Comparison of ENCODE assay signal across 11 cellular contexts in the genomic region with DNA sequence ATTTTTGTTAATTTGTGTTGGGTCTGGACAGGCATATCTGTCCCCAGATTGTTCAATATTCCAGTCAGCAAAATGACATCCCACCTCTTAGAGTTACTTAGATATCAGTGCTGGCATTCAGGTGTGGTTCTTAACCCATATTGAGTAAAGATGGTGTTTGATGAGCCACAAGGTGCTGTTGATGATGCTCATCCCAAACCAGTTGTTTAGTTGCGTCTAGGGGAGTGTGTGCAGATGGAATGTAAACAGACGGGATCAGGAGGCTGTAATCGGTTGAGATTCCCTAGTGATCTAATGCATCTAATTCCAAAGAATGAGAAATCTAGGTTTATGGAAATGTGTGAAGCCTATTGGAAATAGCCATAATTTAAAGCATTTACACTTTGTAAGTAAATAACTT. TPM values are rescaled to one million over a fixed set of nuclear protein-coding genes. Genes with fewer than 3 reads are reported as not detected.
DNase-seq lines count a peak whose midpoint lies in the region; ATAC-seq and TF ChIP-seq lines count a peak whose summit lies in the region.
"Had no signal": no experiment of that assay in that cellular context is flagged by ENCODE, and none has a peak within 500 bp of the region (broad histone marks: within the 10 kb centered on the region; RNA-seq: fewer than 3 reads in every experiment).

No MANE protein-coding gene starts in this region.

- H3K4me2 ChIP-seq in neuronal stem cell (ENCODE audit: insufficient read depth, low read length, poor library complexity, severe bottlenecking) = no peak overlapping the region

- no peak overlapping the region for H4K91ac ChIP-seq in neuronal stem cell (ENCODE audit: low read depth, low read length, poor library complexity)

- H3K23ac ChIP-seq in neuronal stem cell (ENCODE audit: low read depth, low read length, poor library complexity) = no peak overlapping the region

- H2BK5ac ChIP-seq in neuronal stem cell (ENCODE audit: low read length) = no peak overlapping the region

- 29 to 30% methylated on average over 3 of the region's 3 CpGs for WGBS in esophagus squamous epithelium, 2 donors
- 78 to 81% (median 80%) methylated on average over 3 of the region's 3 CpGs for WGBS in adrenal gland, 4 donors
- WGBS in neuronal stem cell (ENCODE audit: extremely low coverage in 2 of 2, insufficient read length in 2 of 2, insufficient replicate concordance in 1 of 2), 2 donors = no CpG with 5 or more reads among the region's 3 CpGs

- no peak overlapping the region for H2BK12ac ChIP-seq in neuronal stem cell (ENCODE audit: low read length)

- TF ChIP-seq CTCF in esophagus squamous epithelium (IDR thresholded peaks at IDR 0.05) = no peak
- no peak for TF ChIP-seq CTCF in retinal pigment epithelial cell (conservative IDR thresholded peaks at IDR 0.05; ENCODE audit: low read depth, low read length)
- no peak for TF ChIP-seq CTCF in adrenal gland (IDR thresholded peaks at IDR 0.05)

- H3K27ac ChIP-seq in HUES48 (ENCODE audit: low read depth, low read length) = no peak overlapping the region
- peak overlapping the region in 3 of 4 donors; percentile 91 to 93 (median 93) for H3K27ac ChIP-seq in esophagus squamous epithelium
- no peak overlapping the region for H3K27ac ChIP-seq in adrenal gland
- H3K27ac ChIP-seq in neuronal stem cell (replicated peaks; ENCODE audit: low read length) = no peak overlapping the region

- no peak overlapping the region for H3K18ac ChIP-seq in neuronal stem cell (ENCODE audit: low read length)

- H3K27me3 ChIP-seq in HUES48 (ENCODE audit: control insufficient read depth, insufficient read depth, low read length) (peaks cover 13% of the 10 kb centered on the region), esophagus squamous epithelium (peaks cover 0 to 48% (median 8%) of the 10 kb centered on the region in 4 donors), adrenal gland (no peaks in the 10 kb centered on the region), neuronal stem cell (ENCODE audit: control insufficient read depth in 3 of 3, insufficient read depth in 3 of 3, low read depth in 1 of 3, low read length in 3 of 3) (peaks cover 0 to 87% (median 13%) of the 10 kb centered on the region in 3 experiments)

- no peak overlapping the region for H2AFZ ChIP-seq in neuronal stem cell (ENCODE audit: low read length)

- no peak overlapping the region for H3K14ac ChIP-seq in neuronal stem cell (ENCODE audit: low read length)

- no peaks in the 10 kb centered on the region for H3K36me3 ChIP-seq in HUES48 (ENCODE audit: control insufficient read depth, insufficient read depth, low read length)
- no peaks in the 10 kb centered on the region for H3K36me3 ChIP-seq in esophagus squamous epithelium
- no peaks in the 10 kb centered on the region for H3K36me3 ChIP-seq in adrenal gland (replicated peaks in 1 of 2)
- no peaks in the 10 kb centered on the region for H3K36me3 ChIP-seq in neuronal stem cell (replicated peaks in 1 of 2; ENCODE audit: control insufficient read depth in 2 of 2, insufficient read depth in 2 of 2, low read length in 2 of 2)
- H3K36me3 ChIP-seq: spleen had no signal

- H3K9ac ChIP-seq in HUES48 (ENCODE audit: low read depth, low read length) (0 out of 2 replicates have a peak overlapping the region, but pooled peaks have one; percentile 65), neuronal stem cell (ENCODE audit: low read depth, low read length, poor library complexity) (no peak overlapping the region)

- H3K4me1 ChIP-seq in HUES48 (ENCODE audit: control insufficient read depth, insufficient read depth, low read length) (peaks cover 7% of the 10 kb centered on the region; the same call in 1 of the 2 replicates), esophagus squamous epithelium (peaks cover 4 to 54% (median 11%) of the 10 kb centered on the region in 3 donors), adrenal gland (replicated peaks in 1 of 2) (peaks cover 21 to 37% of the 10 kb centered on the region in 2 donors), neuronal stem cell (ENCODE audit: control insufficient read depth in 2 of 2, insufficient read depth in 1 of 2, low read depth in 1 of 2, low read length in 2 of 2) (peaks cover 0 to 5% of the 10 kb centered on the region in 2 donors)

- no peak overlapping the region for H4K8ac ChIP-seq in neuronal stem cell (ENCODE audit: low read depth, low read length)

- DNase-seq in NCI-H748 treated with DMSO at 0.1 percent for 48 hours (lab: John Stamatoyannopoulos, UW) = peak; percentile 20
- no peak for DNase-seq in esophagus squamous epithelium (lab: John Stamatoyannopoulos, UW)
- DNase-seq in retinal pigment epithelial cell (ENCODE audit: low read depth) = no peak
- DNase-seq in adrenal gland = no peak
- no peak for DNase-seq in neuronal stem cell (ENCODE audit: low spot score)
- DNase-seq: effector CD4-positive, alpha-beta T cell; spleen; T-helper 2 cell had no signal

- H3K4me3 ChIP-seq in HUES48 (ENCODE audit: low read depth, low read length) (peak overlapping the region; percentile 74), esophagus squamous epithelium (peak overlapping the region; percentile 58 to 74 (median 72)), retinal pigment epithelial cell (ENCODE audit: low read length) (peak overlapping the region; percentile 76), adrenal gland (peak overlapping the region in 1 of 4 donors; percentile 61), neuronal stem cell (ENCODE audit: low read length in 2 of 2) (no peak overlapping the region)

- no peak for TF ChIP-seq POLR2A in esophagus squamous epithelium (IDR thresholded peaks at IDR 0.05)
- no peak for TF ChIP-seq POLR2A in adrenal gland (IDR thresholded peaks at IDR 0.05)

- H3K9me3 ChIP-seq in HUES48 (ENCODE audit: control insufficient read depth, insufficient read depth, low read length) = no peaks in the 10 kb centered on the region
- H3K9me3 ChIP-seq in esophagus squamous epithelium = no peaks in the 10 kb centered on the region
- H3K9me3 ChIP-seq in adrenal gland (replicated peaks in 1 of 3) = no peaks in the 10 kb centered on the region
- H3K9me3 ChIP-seq in neuronal stem cell (replicated peaks in 1 of 2; ENCODE audit: control insufficient read depth in 2 of 2, insufficient read depth in 1 of 2, low read depth in 1 of 2, low read length in 2 of 2) = no peaks in the 10 kb centered on the region
- H3K9me3 ChIP-seq: spleen had no signal

- no peak overlapping the region for H2BK15ac ChIP-seq in neuronal stem cell (ENCODE audit: low read length)

- H2BK120ac ChIP-seq in neuronal stem cell (ENCODE audit: low read depth, low read length) = no peak overlapping the region

- intact Hi-C loops in esophagus squamous epithelium (cut with DNase I) = no loop called here
- intact Hi-C loops in adrenal gland (cut with DNase I) = no loop called here

- H3K79me1 ChIP-seq in neuronal stem cell (ENCODE audit: low read depth, low read length) = no peaks in the 10 kb centered on the region

- no peak for ATAC-seq in HG03342 (IDR thresholded peaks at IDR 0.05; ENCODE audit: unreplicated experiment)

- no peak overlapping the region for H2AK5ac ChIP-seq in neuronal stem cell (ENCODE audit: low read depth, low read length)

- H3K4ac ChIP-seq in neuronal stem cell (ENCODE audit: low read length) = no peak overlapping the region

RNA-seq across cellular contexts. Expression of a gene that starts 1.1 kb away (rescaled TPM):
- total RNA-seq in esophagus squamous epithelium (10 to 100 TPM; 13.7 to 35.1 (median 28.1) TPM), adrenal gland (10 to 100 TPM in 4 of 8 donors, 1 to 10 TPM in 4; 3.3 to 23.9 (median 10.9) TPM)
- polyA plus RNA-seq in adrenal gland = 1 to 10 TPM; 3.6 to 9.3 (median 8.1) TPM
- polyA plus RNA-seq in neuronal stem cell (2013, experiment 1 of 2) = 5.4 TPM
- 5.0 TPM for polyA plus RNA-seq in neuronal stem cell (2013, experiment 2 of 2)
- total RNA-seq: myocyte had no signal

Comparison
In these comparisons a context has a peak if more than half of its experiments do, and no peak if none do; other contexts are left out.
1. H3K27ac ChIP-seq: peak in esophagus squamous epithelium (3 of 4); none in HUES48 (single experiment), adrenal gland (0 of 5) and neuronal stem cell (single experiment).
2. H3K4me3 ChIP-seq: peak in HUES48 (single experiment), esophagus squamous epithelium (4 of 4) and retinal pigment epithelial cell (single experiment); none in neuronal stem cell (0 of 2).